ENCODE assay signal across 13 cellular contexts in genomic region chr18:12373032-12373770, GRCh38. TPM values are rescaled to one million over a fixed set of nuclear protein-coding genes. Genes with fewer than 3 reads are reported as not detected.
A peak's percentile ranks its signal among the peaks of the same experiment; 100 is the strongest.
DNase-seq lines count a peak whose midpoint lies in the region; ATAC-seq and TF ChIP-seq lines count a peak whose summit lies in the region.
"Had no signal": no experiment of that assay in that cellular context is flagged by ENCODE, and none has a peak within 500 bp of the region (broad histone marks: within the 10 kb centered on the region; RNA-seq: fewer than 3 reads in every experiment).

No MANE protein-coding gene starts in this region.

- H3K9me3 ChIP-seq in A673 (ENCODE audit: low read depth, low read length, poor library complexity, severe bottlenecking): no peaks in the 10 kb centered on the region

- peaks cover 13% of the 10 kb centered on the region for H3K36me3 ChIP-seq in A673 (ENCODE audit: insufficient read depth, low read length, poor library complexity, severe bottlenecking)

- H3K27me3 Mint-ChIP-seq in stimulated activated naive CD8-positive, alpha-beta T cell treated with anti-CD3 and anti-CD28 coated beads, Interleukin-15, Interleukin-2, amounts not matched to agents 100 ng/mL and 50 ng/mL, for 24 hours: no peaks in the 10 kb centered on the region
- no peaks in the 10 kb centered on the region for H3K27me3 Mint-ChIP-seq in stimulated activated naive CD8-positive, alpha-beta T cell treated with anti-CD3 and anti-CD28 coated beads, Interleukin-15, amount 100 ng/mL, for 72 hours
- no peaks in the 10 kb centered on the region for H3K27me3 Mint-ChIP-seq in memory B cell
- H3K27me3 Mint-ChIP-seq: activated CD4-positive, alpha-beta memory T cell treated with anti-CD3 and anti-CD28 coated beads, Interleukin-2, amount 10 ng/mL, durations not matched to agents 7 days and 5 days; T-cell had no signal

- no peak overlapping the region for H3K27ac Mint-ChIP-seq in stimulated activated naive CD8-positive, alpha-beta T cell treated with anti-CD3 and anti-CD28 coated beads, Interleukin-15, Interleukin-2, amounts not matched to agents 100 ng/mL and 50 ng/mL, for 24 hours
- no peak overlapping the region for H3K27ac Mint-ChIP-seq in stimulated activated naive CD8-positive, alpha-beta T cell treated with anti-CD3 and anti-CD28 coated beads, Interleukin-15, amount 100 ng/mL, for 72 hours
- H3K27ac Mint-ChIP-seq in memory B cell: peak overlapping the region; percentile 38
- H3K27ac Mint-ChIP-seq: activated CD4-positive, alpha-beta memory T cell treated with anti-CD3 and anti-CD28 coated beads, Interleukin-2, amount 10 ng/mL, durations not matched to agents 7 days and 5 days; activated naive CD4-positive, alpha-beta T cell treated with anti-CD3 and anti-CD28 coated beads for 36 hours; T-cell had no signal

- no peak for ATAC-seq in stimulated activated naive CD8-positive, alpha-beta T cell treated with anti-CD3 and anti-CD28 coated beads, Interleukin-15, amount 100 ng/mL, for 72 hours
- ATAC-seq in memory B cell (ENCODE audit: low read depth): no peak
- no peak for ATAC-seq in GM21526 (IDR thresholded peaks at IDR 0.05; ENCODE audit: low FRiP score, unreplicated experiment)
- ATAC-seq: T-cell had no signal

- H3K4me1 Mint-ChIP-seq in stimulated activated naive CD8-positive, alpha-beta T cell treated with anti-CD3 and anti-CD28 coated beads, Interleukin-15, Interleukin-2, amounts not matched to agents 100 ng/mL and 50 ng/mL, for 24 hours (ENCODE audit: low read depth): peaks cover 53% of the 10 kb centered on the region
- peaks cover 60% of the 10 kb centered on the region for H3K4me1 Mint-ChIP-seq in stimulated activated naive CD8-positive, alpha-beta T cell treated with anti-CD3 and anti-CD28 coated beads, Interleukin-15, amount 100 ng/mL, for 72 hours
- peaks cover 29% of the 10 kb centered on the region for H3K4me1 Mint-ChIP-seq in memory B cell

- DNase-seq in stimulated activated naive CD8-positive, alpha-beta T cell treated with anti-CD3 and anti-CD28 coated beads, Interleukin-15, amount 100 ng/mL, for 72 hours: no peak
- DNase-seq in astrocyte of the hippocampus (ENCODE audit: low read depth, low spot score): peak; percentile 53
- no peak for DNase-seq in memory B cell (ENCODE audit: low spot score in 2 of 2)
- DNase-seq in A673 (ENCODE audit: low spot score): no peak
- no peak for DNase-seq in retina
- no peak for DNase-seq in mucosa of gallbladder (ENCODE audit: low spot score)
- DNase-seq: activated CD4-positive, alpha-beta memory T cell treated with anti-CD3 and anti-CD28 coated beads, Interleukin-2, amount 10 ng/mL, durations not matched to agents 7 days and 5 days; activated naive CD4-positive, alpha-beta T cell treated with anti-CD3 and anti-CD28 coated beads for 36 hours; IMR-90; NCI-H2029; T-cell had no signal

- no peak overlapping the region for H3K27ac ChIP-seq in A673 (ENCODE audit: low read depth, low read length, poor library complexity, severe bottlenecking)

- CTCF ChIA-PET in A673 (lab: Charles Lee): no interaction called here

- peak overlapping the region; percentile 72 for H3K4me3 Mint-ChIP-seq in stimulated activated naive CD8-positive, alpha-beta T cell treated with anti-CD3 and anti-CD28 coated beads, Interleukin-15, Interleukin-2, amounts not matched to agents 100 ng/mL and 50 ng/mL, for 24 hours
- H3K4me3 Mint-ChIP-seq in stimulated activated naive CD8-positive, alpha-beta T cell treated with anti-CD3 and anti-CD28 coated beads, Interleukin-15, amount 100 ng/mL, for 72 hours: no peak overlapping the region
- no peak overlapping the region for H3K4me3 Mint-ChIP-seq in memory B cell
- H3K4me3 Mint-ChIP-seq: activated CD4-positive, alpha-beta memory T cell treated with anti-CD3 and anti-CD28 coated beads, Interleukin-2, amount 10 ng/mL, durations not matched to agents 7 days and 5 days; activated naive CD4-positive, alpha-beta T cell treated with anti-CD3 and anti-CD28 coated beads for 36 hours had no signal

- H3K27me3 ChIP-seq in A673 (replicated peaks; ENCODE audit: insufficient read depth, low read depth, low read length, poor library complexity): no peaks in the 10 kb centered on the region

- peaks cover 9% of the 10 kb centered on the region for H3K4me1 ChIP-seq in A673 (ENCODE audit: insufficient read depth, low read length, poor library complexity, severe bottlenecking)

- H3K9me3 Mint-ChIP-seq in stimulated activated naive CD8-positive, alpha-beta T cell treated with anti-CD3 and anti-CD28 coated beads, Interleukin-15, Interleukin-2, amounts not matched to agents 100 ng/mL and 50 ng/mL, for 24 hours: no peaks in the 10 kb centered on the region
- H3K9me3 Mint-ChIP-seq in stimulated activated naive CD8-positive, alpha-beta T cell treated with anti-CD3 and anti-CD28 coated beads, Interleukin-15, amount 100 ng/mL, for 72 hours: no peaks in the 10 kb centered on the region
- no peaks in the 10 kb centered on the region for H3K9me3 Mint-ChIP-seq in memory B cell
- H3K9me3 Mint-ChIP-seq: activated CD4-positive, alpha-beta memory T cell treated with anti-CD3 and anti-CD28 coated beads, Interleukin-2, amount 10 ng/mL, durations not matched to agents 7 days and 5 days; activated naive CD4-positive, alpha-beta T cell treated with anti-CD3 and anti-CD28 coated beads for 36 hours; T-cell had no signal

- intact Hi-C loops in A673 (cut with micrococcal nuclease; ENCODE audit: unreplicated experiment): no loop called here

- H3K4me3 ChIP-seq in A673 (ENCODE audit: low read depth, low read length, poor library complexity, severe bottlenecking): no peak overlapping the region

- H3K36me3 Mint-ChIP-seq in stimulated activated naive CD8-positive, alpha-beta T cell treated with anti-CD3 and anti-CD28 coated beads, Interleukin-15, Interleukin-2, amounts not matched to agents 100 ng/mL and 50 ng/mL, for 24 hours (ENCODE audit: low read depth): peaks cover 45% of the 10 kb centered on the region
- H3K36me3 Mint-ChIP-seq in memory B cell: peaks cover 7% of the 10 kb centered on the region

- no peak for TF ChIP-seq CTCF in A673 (conservative IDR thresholded peaks at IDR 0.05; ENCODE audit: low read depth, low read length)

- BruUV-seq in A673 (replicated peaks; lab: Mats Ljungman, UMichigan): no TSS peak

- POLR2A ChIA-PET in A673 (lab: Charles Lee; ENCODE audit: low non-redundant PET): interaction anchor here (0.5 kb wide), 1 partner anchor 377 kb away, joined by 4 read pairs; no protein-coding TSS in a partner anchor

RNA-seq across cellular contexts. Expression of gene AFG3L2, which starts 3.8 kb away (rescaled TPM):
- total RNA-seq in A673 (2021) (63.7 and 72.7 TPM in 2 replicates), mucosa of gallbladder (39.2 TPM)

RNA-seq across cellular contexts. Expression of gene PRELID3A, which starts 34.5 kb away (rescaled TPM):
- total RNA-seq in A673 (2021): 11.3 and 12.9 TPM in 2 replicates
- 3.5 TPM for total RNA-seq in mucosa of gallbladder
